In genomic region chr19:21767065-21767800, GRCh38 we compare ENCODE assay signal across 8 cellular contexts. TPM values are rescaled to one million over a fixed set of nuclear protein-coding genes. Genes with fewer than 3 reads are reported as not detected.
DNase-seq lines count a peak whose midpoint lies in the region; ATAC-seq and TF ChIP-seq lines count a peak whose summit lies in the region.

Gene ZNF100 (minus strand): TSS chr19:21767579. CDS start chr19:21767429, 150 bp downstream.

- peak; percentile 97 for ATAC-seq in HG02678 (IDR thresholded peaks at IDR 0.05; ENCODE audit: unreplicated experiment)

- TF ChIP-seq CTCF in GM12864 (IDR thresholded peaks at IDR 0.05; ENCODE audit: low read depth, low read length, missing control alignments) (no peak), parathyroid adenoma (IDR thresholded peaks at IDR 0.05) (no peak), tibial nerve (IDR thresholded peaks at IDR 0.05) (no peak)

- H3K27me3 ChIP-seq in parathyroid adenoma (ENCODE audit: control insufficient read depth, insufficient read depth, low read length) (no peaks in the 10 kb centered on the region), tibial nerve (no peaks in the 10 kb centered on the region)

- peak within 1 kb of the TSS; percentile 78 for H3K4me2 ChIP-seq in parathyroid adenoma (ENCODE audit: low read length)

- peak in 1 of 2 donors; percentile 57 for TF ChIP-seq EP300 in tibial nerve (IDR thresholded peaks at IDR 0.05)

- H3K36me3 ChIP-seq in parathyroid adenoma (ENCODE audit: control insufficient read depth, insufficient read depth, low read length) (no peaks in the 10 kb centered on the region), tibial nerve (peaks cover 0 to 22% (median 8%) of the 10 kb centered on the region in 3 donors)

- H3K27ac ChIP-seq in parathyroid adenoma (peak within 1 kb of the TSS; percentile 73), tibial nerve (peak within 1 kb of the TSS; percentile 55 to 92 (median 82))

- intact Hi-C loops in cardiac septum (cut with DNase I) = loop anchor here (10.0 kb wide), 1 partner anchor 68 kb away; the partner anchor contains the start of gene ZNF43

- H3K9ac ChIP-seq in parathyroid adenoma = peak within 1 kb of the TSS; percentile 64

- 0 to 1% methylated on average over 28 to 35 of the region's 35 CpGs for WGBS in tibial nerve, 2 donors

- H3K9me3 ChIP-seq in parathyroid adenoma (ENCODE audit: control insufficient read depth, low read length) = no peaks in the 10 kb centered on the region
- no peaks in the 10 kb centered on the region for H3K9me3 ChIP-seq in tibial nerve

- peak; percentile 94 for DNase-seq in GM12864 (ENCODE audit: low read depth)
- DNase-seq in NCI-H128 (lab: John Stamatoyannopoulos, UW; ENCODE audit: unreplicated experiment) = peak; percentile 92
- DNase-seq in SW 1271 (lab: John Stamatoyannopoulos, UW) = peak; percentile 74 to 86
- peak; percentile 73 for DNase-seq in activated naive CD8-positive, alpha-beta T cell treated with anti-CD3 and anti-CD28 coated beads, Interleukin-2, amount 50 U/mL, for 16 hours (ENCODE audit: low read depth, low spot score)
- peak; percentile 95 for DNase-seq in cardiac septum (ENCODE audit: low spot score)
- DNase-seq in tibial nerve (ENCODE audit: low spot score in 2 of 2) = peak; percentile 87 to 90

- peak within 1 kb of the TSS; percentile 89 for H2AFZ ChIP-seq in parathyroid adenoma

- H3K4me1 ChIP-seq in parathyroid adenoma (peaks cover 4% of the 10 kb centered on the region), tibial nerve (peaks cover 0 to 16% (median 0%) of the 10 kb centered on the region in 4 donors)

- peaks cover 6% of the 10 kb centered on the region for H3K79me2 ChIP-seq in parathyroid adenoma

- peak; percentile 58 to 60 for TF ChIP-seq POLR2A in tibial nerve (IDR thresholded peaks at IDR 0.05)

- H3K4me3 ChIP-seq in GM12864 (ENCODE audit: low read depth, low read length) (peak within 1 kb of the TSS; percentile 97), parathyroid adenoma (ENCODE audit: low read depth, low read length) (peak within 1 kb of the TSS; percentile 84), tibial nerve (peak within 1 kb of the TSS; percentile 61 to 89 (median 74))

RNA-seq across cellular contexts. Expression of gene ZNF100, which starts in this region (rescaled TPM):
- total RNA-seq in cardiac septum (8.0 TPM), tibial nerve (1 to 10 TPM; 5.1 to 7.8 (median 5.3) TPM)

Comparison
In these comparisons a context has a peak if more than half of its experiments do, and no peak if none do; other contexts are left out.
1. Peak in every context shown above with its lines: DNase-seq, ATAC-seq, H3K4me3 ChIP-seq and H3K27ac ChIP-seq.